8 cellular contexts compared by ENCODE assay signal in the genomic region with DNA sequence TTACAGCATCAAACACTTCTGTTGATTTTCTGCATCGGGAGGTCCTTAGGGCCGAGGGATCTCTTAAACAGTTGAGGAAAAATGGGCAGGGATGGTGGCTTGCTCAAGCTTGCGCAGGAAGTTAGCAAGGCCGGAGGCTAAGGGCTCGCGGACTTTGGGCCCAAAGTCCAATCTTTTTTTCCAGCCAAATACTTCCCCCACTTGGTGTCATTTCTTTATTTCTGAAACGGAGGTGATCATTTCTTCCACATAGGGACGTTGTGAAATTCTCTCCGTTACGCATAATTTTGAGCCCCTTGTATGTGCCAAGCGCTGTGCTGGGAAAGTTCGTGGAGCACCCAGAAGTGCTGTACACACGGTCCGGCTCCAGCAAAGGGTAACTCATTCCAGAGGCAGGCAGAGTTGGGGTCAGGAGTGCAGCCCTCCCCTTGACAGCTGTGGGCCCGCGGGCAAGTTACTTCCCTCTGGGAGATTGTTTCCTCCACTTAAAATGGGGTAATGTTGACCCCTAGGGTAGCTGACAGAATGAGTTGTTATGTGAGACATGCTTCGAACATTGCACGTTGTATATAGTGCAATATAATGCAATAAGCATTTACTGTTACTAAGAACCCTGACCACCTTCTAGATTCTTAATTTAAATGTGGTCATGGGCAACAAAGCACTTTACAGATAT. TPM values are rescaled to one million over a fixed set of nuclear protein-coding genes. Genes with fewer than 3 reads are reported as not detected.
DNase-seq lines count a peak whose midpoint lies in the region; ATAC-seq and TF ChIP-seq lines count a peak whose summit lies in the region.

No MANE protein-coding gene starts in this region.

- WGBS in suprapubic skin: 5% methylated on average over 17 of the region's 18 CpGs

- POLR2A ChIA-PET in activated CD8-positive, alpha-beta T cell treated with anti-CD3 and anti-CD28 coated beads, Interleukin-2, amount 10 ng/mL, durations not matched to agents 7 days and 5 days (lab: Charles Lee): interaction anchor here (0.6 to 4.3 kb wide), 6 partner anchors 9 to 541 kb away, joined by 3 to 43 read pairs (median 7); a partner anchor contains a TSS

- peaks cover 35% of the 10 kb centered on the region for H3K36me3 ChIP-seq in iPS-20b (ENCODE audit: insufficient read depth, low read depth, low read length)
- peaks cover 38% of the 10 kb centered on the region for H3K36me3 ChIP-seq in suprapubic skin

- peaks cover 29% of the 10 kb centered on the region for H3K36me3 Mint-ChIP-seq in activated naive CD4-positive, alpha-beta T cell treated with anti-CD3 and anti-CD28 coated beads, Interleukin-2, amount 10 ng/mL, durations not matched to agents 7 days and 5 days
- peaks cover 35% of the 10 kb centered on the region for H3K36me3 Mint-ChIP-seq in activated CD8-positive, alpha-beta T cell treated with anti-CD3 and anti-CD28 coated beads, Interleukin-2, amount 10 ng/mL, durations not matched to agents 7 days and 5 days (ENCODE audit: low read depth)

- H3K4me1 ChIP-seq in iPS-20b (ENCODE audit: insufficient read depth, low read length): peaks cover 6% of the 10 kb centered on the region; the same call in 1 of the 2 replicates
- peaks cover 70% of the 10 kb centered on the region for H3K4me1 ChIP-seq in suprapubic skin

- CTCF ChIA-PET in activated naive CD4-positive, alpha-beta T cell treated with anti-CD3 and anti-CD28 coated beads, Interleukin-2, amount 10 ng/mL, durations not matched to agents 7 days and 5 days (lab: Charles Lee): interaction anchor here (1.6 to 3.4 kb wide), 5 partner anchors 10 to 103 kb away, joined by 3 to 17 read pairs (median 11); a partner anchor contains a TSS
- CTCF ChIA-PET in activated CD8-positive, alpha-beta T cell treated with anti-CD3 and anti-CD28 coated beads, Interleukin-2, amount 10 ng/mL, durations not matched to agents 7 days and 5 days (lab: Charles Lee): interaction anchor here (2.0 to 4.2 kb wide), 3 partner anchors 9 to 26 kb away, joined by 6 to 31 read pairs (median 27); no protein-coding TSS in a partner anchor

- H3K4me3 ChIP-seq in iPS-20b (ENCODE audit: low read length): peak overlapping the region; percentile 87
- peak overlapping the region; percentile 91 for H3K4me3 ChIP-seq in suprapubic skin

- H3K4me3 Mint-ChIP-seq in activated naive CD4-positive, alpha-beta T cell treated with anti-CD3 and anti-CD28 coated beads, Interleukin-2, amount 10 ng/mL, durations not matched to agents 7 days and 5 days: peak overlapping the region; percentile 93
- peak overlapping the region; percentile 98 for H3K4me3 Mint-ChIP-seq in activated CD8-positive, alpha-beta T cell treated with anti-CD3 and anti-CD28 coated beads, Interleukin-2, amount 10 ng/mL, durations not matched to agents 7 days and 5 days

- no peak for TF ChIP-seq POLR2A in suprapubic skin (IDR thresholded peaks at IDR 0.05)

- peaks cover 14% of the 10 kb centered on the region for H3K27me3 Mint-ChIP-seq in activated naive CD4-positive, alpha-beta T cell treated with anti-CD3 and anti-CD28 coated beads, Interleukin-2, amount 10 ng/mL, durations not matched to agents 7 days and 5 days
- peaks cover 6% of the 10 kb centered on the region for H3K27me3 Mint-ChIP-seq in activated CD8-positive, alpha-beta T cell treated with anti-CD3 and anti-CD28 coated beads, Interleukin-2, amount 10 ng/mL, durations not matched to agents 7 days and 5 days (ENCODE audit: low read depth)

- H3K9ac ChIP-seq in iPS-20b (ENCODE audit: low read depth, low read length): peak overlapping the region; percentile 87

- H3K27ac Mint-ChIP-seq in activated naive CD4-positive, alpha-beta T cell treated with anti-CD3 and anti-CD28 coated beads, Interleukin-2, amount 10 ng/mL, durations not matched to agents 7 days and 5 days: peak overlapping the region; percentile 75
- H3K27ac Mint-ChIP-seq in activated CD8-positive, alpha-beta T cell treated with anti-CD3 and anti-CD28 coated beads, Interleukin-2, amount 10 ng/mL, durations not matched to agents 7 days and 5 days: peak overlapping the region; percentile 84

- H3K27ac ChIP-seq in iPS-20b (ENCODE audit: low read length) (no peak overlapping the region), suprapubic skin (peak overlapping the region; percentile 88)

- H3K27me3 ChIP-seq in iPS-20b (ENCODE audit: insufficient read depth, low read length) (peaks cover 72% of the 10 kb centered on the region), suprapubic skin (no peaks in the 10 kb centered on the region)

- DNase-seq in activated naive CD4-positive, alpha-beta T cell treated with anti-CD3 and anti-CD28 coated beads, Interleukin-2, amount 10 ng/mL, durations not matched to agents 7 days and 5 days: no peak
- no peak for DNase-seq in activated naive CD4-positive, alpha-beta T cell treated with anti-CD3 and anti-CD28 coated beads, Interleukin-2, amount 50 U/mL, for 16 hours
- DNase-seq in activated CD8-positive, alpha-beta T cell treated with anti-CD3 and anti-CD28 coated beads, Interleukin-2, amount 10 ng/mL, durations not matched to agents 7 days and 5 days: no peak
- no peak for DNase-seq in suprapubic skin (ENCODE audit: low spot score in 2 of 2)
- no peak for DNase-seq in cerebellar nuclear complex (lab: John Stamatoyannopoulos, UW)
- no peak for DNase-seq in NCI-H524 treated with DMSO at 0.1 percent for 48 hours (lab: John Stamatoyannopoulos, UW)
- DNase-seq in GM03348 (ENCODE audit: low spot score): no peak

- no peak for TF ChIP-seq CTCF in suprapubic skin (IDR thresholded peaks at IDR 0.05)

- peaks cover 39% of the 10 kb centered on the region for H3K4me1 Mint-ChIP-seq in activated naive CD4-positive, alpha-beta T cell treated with anti-CD3 and anti-CD28 coated beads, Interleukin-2, amount 10 ng/mL, durations not matched to agents 7 days and 5 days
- peaks cover 36% of the 10 kb centered on the region for H3K4me1 Mint-ChIP-seq in activated CD8-positive, alpha-beta T cell treated with anti-CD3 and anti-CD28 coated beads, Interleukin-2, amount 10 ng/mL, durations not matched to agents 7 days and 5 days (ENCODE audit: low read depth)

- H3K9me3 Mint-ChIP-seq in activated naive CD4-positive, alpha-beta T cell treated with anti-CD3 and anti-CD28 coated beads, Interleukin-2, amount 10 ng/mL, durations not matched to agents 7 days and 5 days: no peaks in the 10 kb centered on the region
- H3K9me3 Mint-ChIP-seq in activated CD8-positive, alpha-beta T cell treated with anti-CD3 and anti-CD28 coated beads, Interleukin-2, amount 10 ng/mL, durations not matched to agents 7 days and 5 days (ENCODE audit: insufficient read depth): no peaks in the 10 kb centered on the region

- TF ChIP-seq EP300 in suprapubic skin (IDR thresholded peaks at IDR 0.05): no peak

- no peaks in the 10 kb centered on the region for H3K9me3 ChIP-seq in iPS-20b (ENCODE audit: insufficient read depth, low read depth, low read length)
- no peaks in the 10 kb centered on the region for H3K9me3 ChIP-seq in suprapubic skin

- no peak for ATAC-seq in activated CD8-positive, alpha-beta T cell treated with anti-CD3 and anti-CD28 coated beads, Interleukin-2, amount 10 ng/mL, durations not matched to agents 7 days and 5 days

RNA-seq across cellular contexts. Expression of a gene that starts 0.8 kb away (rescaled TPM):
- 10 to 100 TPM; 37.9 to 38.2 TPM for total RNA-seq in activated CD8-positive, alpha-beta T cell treated with anti-CD3 and anti-CD28 coated beads, Interleukin-2, amount 10 ng/mL, durations not matched to agents 7 days and 5 days
- 10 to 100 TPM; 19.2 to 23.6 (median 23.4) TPM for total RNA-seq in suprapubic skin

RNA-seq across cellular contexts. Expression of a gene that starts 17.4 kb away (rescaled TPM):
- 100 to 1,000 TPM; 412 to 426 TPM for total RNA-seq in activated CD8-positive, alpha-beta T cell treated with anti-CD3 and anti-CD28 coated beads, Interleukin-2, amount 10 ng/mL, durations not matched to agents 7 days and 5 days
- 100 to 1,000 TPM; 234 to 335 (median 284) TPM for total RNA-seq in suprapubic skin

RNA-seq across cellular contexts. Expression of a gene that starts 29.6 kb away (rescaled TPM):
- total RNA-seq in activated CD8-positive, alpha-beta T cell treated with anti-CD3 and anti-CD28 coated beads, Interleukin-2, amount 10 ng/mL, durations not matched to agents 7 days and 5 days: 10 to 100 TPM; 80.1 to 80.2 TPM
- total RNA-seq in suprapubic skin: 10 to 100 TPM; 61.2 to 89.5 (median 80.6) TPM

RNA-seq across cellular contexts. Expression of a gene that starts 46.1 kb away (rescaled TPM):
- 10 to 100 TPM in 1 of 2 experiments, 1 to 10 TPM in 1; 9.1 to 10.0 TPM for total RNA-seq in activated CD8-positive, alpha-beta T cell treated with anti-CD3 and anti-CD28 coated beads, Interleukin-2, amount 10 ng/mL, durations not matched to agents 7 days and 5 days
- total RNA-seq in suprapubic skin: 1 to 10 TPM; 2.2 to 3.7 (median 3.0) TPM
